1 cellular context compared by ENCODE assay signal in genomic region chr12:104478396-104479140, GRCh38.
TF ChIP-seq lines count a peak whose summit lies in the region.

No MANE protein-coding gene starts in this region.

TF ChIP-seq in K562, 482 proteins besides CTCF, POLR2A, EP300 and RAD21 (continued from another document and continues in another):
- TF ChIP-seq, protein P1, sequence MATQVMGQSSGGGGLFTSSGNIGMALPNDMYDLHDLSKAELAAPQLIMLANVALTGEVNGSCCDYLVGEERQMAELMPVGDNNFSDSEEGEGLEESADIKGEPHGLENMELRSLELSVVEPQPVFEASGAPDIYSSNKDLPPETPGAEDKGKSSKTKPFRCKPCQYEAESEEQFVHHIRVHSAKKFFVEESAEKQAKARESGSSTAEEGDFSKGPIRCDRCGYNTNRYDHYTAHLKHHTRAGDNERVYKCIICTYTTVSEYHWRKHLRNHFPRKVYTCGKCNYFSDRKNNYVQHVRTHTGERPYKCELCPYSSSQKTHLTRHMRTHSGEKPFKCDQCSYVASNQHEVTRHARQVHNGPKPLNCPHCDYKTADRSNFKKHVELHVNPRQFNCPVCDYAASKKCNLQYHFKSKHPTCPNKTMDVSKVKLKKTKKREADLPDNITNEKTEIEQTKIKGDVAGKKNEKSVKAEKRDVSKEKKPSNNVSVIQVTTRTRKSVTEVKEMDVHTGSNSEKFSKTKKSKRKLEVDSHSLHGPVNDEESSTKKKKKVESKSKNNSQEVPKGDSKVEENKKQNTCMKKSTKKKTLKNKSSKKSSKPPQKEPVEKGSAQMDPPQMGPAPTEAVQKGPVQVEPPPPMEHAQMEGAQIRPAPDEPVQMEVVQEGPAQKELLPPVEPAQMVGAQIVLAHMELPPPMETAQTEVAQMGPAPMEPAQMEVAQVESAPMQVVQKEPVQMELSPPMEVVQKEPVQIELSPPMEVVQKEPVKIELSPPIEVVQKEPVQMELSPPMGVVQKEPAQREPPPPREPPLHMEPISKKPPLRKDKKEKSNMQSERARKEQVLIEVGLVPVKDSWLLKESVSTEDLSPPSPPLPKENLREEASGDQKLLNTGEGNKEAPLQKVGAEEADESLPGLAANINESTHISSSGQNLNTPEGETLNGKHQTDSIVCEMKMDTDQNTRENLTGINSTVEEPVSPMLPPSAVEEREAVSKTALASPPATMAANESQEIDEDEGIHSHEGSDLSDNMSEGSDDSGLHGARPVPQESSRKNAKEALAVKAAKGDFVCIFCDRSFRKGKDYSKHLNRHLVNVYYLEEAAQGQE (CRISPR knock-in tag; IDR thresholded peaks at IDR 0.05; ENCODE audit: low read depth) = no peak
- TF ChIP-seq TCF3 (CRISPR knock-in tag; IDR thresholded peaks at IDR 0.05) (peak; percentile 25; the same call in 1 of the 2 replicates), ZNF507 (tag; conservative IDR thresholded peaks at IDR 0.05) (no peak), ATF7 (IDR thresholded peaks at IDR 0.05) (peak; percentile 9; the same call in 1 of the 2 replicates), DACH1 (IDR thresholded peaks at IDR 0.05; ENCODE audit: partially characterized antibody) (peak; percentile 53), CREM (IDR thresholded peaks at IDR 0.05; ENCODE audit: low read depth) (0 out of 2 replicates have a peak, but pooled peaks have one; percentile 32), RBBP5 (IDR thresholded peaks at IDR 0.05; ENCODE audit: borderline replicate concordance, insufficient read depth, low read length, poor library complexity, severe bottlenecking) (peak; percentile 62), MNT (conservative IDR thresholded peaks at IDR 0.05) (no peak), GATA2 (CRISPR knock-in tag; IDR thresholded peaks at IDR 0.05) (no peak), ZNF639 (CRISPR knock-in tag; conservative IDR thresholded peaks at IDR 0.05 in 1 of 2, IDR thresholded peaks at IDR 0.05 in 1 of 2) (peak in 1 of 2 experiments; percentile 22; a peak in 1 of 4 replicates), RBM39 (optimal IDR thresholded peaks at IDR 0.05; ENCODE audit: low read depth, low read length) (no peak), HNRNPK (IDR thresholded peaks at IDR 0.05; ENCODE audit: low read depth, low read length, poor library complexity, severe bottlenecking) (no peak), SRSF7 (optimal IDR thresholded peaks at IDR 0.05; ENCODE audit: low read depth, low read length) (no peak), ZNF644 (tag; IDR thresholded peaks at IDR 0.05; ENCODE audit: low read depth) (peak; percentile 62; the same call in 1 of the 2 replicates), SMAD4 (CRISPR knock-in tag; conservative IDR thresholded peaks at IDR 0.05) (peak; percentile 87), ZNF766 (CRISPR knock-in tag; conservative IDR thresholded peaks at IDR 0.05) (0 out of 2 replicates have a peak, but pooled peaks have one; percentile 14), GTF2F1 (IDR thresholded peaks at IDR 0.05; ENCODE audit: low read depth, low read length) (no peak), RNF2 (IDR thresholded peaks at IDR 0.05) (0 out of 2 replicates have a peak, but pooled peaks have one; percentile 32), PHB2 (IDR thresholded peaks at IDR 0.05; ENCODE audit: low read depth) (no peak), HDGF (IDR thresholded peaks at IDR 0.05) (0 out of 2 replicates have a peak, but pooled peaks have one; percentile 54), SMARCC2 (IDR thresholded peaks at IDR 0.05; ENCODE audit: low read depth) (0 out of 2 replicates have a peak, but pooled peaks have one; percentile 20), TEAD4 (IDR thresholded peaks at IDR 0.05; ENCODE audit: low read length) (peak; percentile 30; the same call in 1 of the 2 replicates), TEAD4 (CRISPR knock-in tag; IDR thresholded peaks at IDR 0.05; ENCODE audit: borderline replicate concordance) (no peak), SNIP1 (IDR thresholded peaks at IDR 0.05; ENCODE audit: low read depth) (no peak), NFRKB (IDR thresholded peaks at IDR 0.05; ENCODE audit: low read depth) (0 out of 2 replicates have a peak, but pooled peaks have one; percentile 37), MBD2 (IDR thresholded peaks at IDR 0.05; ENCODE audit: borderline replicate concordance, low read depth) (no peak; the same call in 1 of the 2 replicates), NFATC3 (IDR thresholded peaks at IDR 0.05) (no peak), TAF1 (IDR thresholded peaks at IDR 0.05; ENCODE audit: control insufficient read depth, extremely low read depth, insufficient read depth, low read length, severe bottlenecking) (peak; percentile 28), SRSF3 (IDR thresholded peaks at IDR 0.05; ENCODE audit: insufficient read depth, low read length) (no peak), U2AF2 (optimal IDR thresholded peaks at IDR 0.05; ENCODE audit: low read depth, low read length) (no peak), TEAD1 (CRISPR knock-in tag; IDR thresholded peaks at IDR 0.05) (no peak), TRIM28 (IDR thresholded peaks at IDR 0.05) (no peak), CAMTA2 (CRISPR knock-in tag; conservative IDR thresholded peaks at IDR 0.05) (0 out of 2 replicates have a peak, but pooled peaks have one; percentile 41), MTA3 (IDR thresholded peaks at IDR 0.05; ENCODE audit: borderline replicate concordance) (no peak), HCFC1 (IDR thresholded peaks at IDR 0.05; ENCODE audit: low read depth, low read length) (no peak), ZMIZ1 (IDR thresholded peaks at IDR 0.05; ENCODE audit: low read depth in 2 of 2, low read length in 2 of 2) (no peak), CTBP1 (IDR thresholded peaks at IDR 0.05; ENCODE audit: borderline replicate concordance) (0 out of 2 replicates have a peak, but pooled peaks have one; percentile 19), ELF4 (CRISPR knock-in tag; IDR thresholded peaks at IDR 0.05) (no peak), ILK (tag; IDR thresholded peaks at IDR 0.05; ENCODE audit: borderline replicate concordance, low read depth) (no peak)
- TF ChIP-seq, protein P2, sequence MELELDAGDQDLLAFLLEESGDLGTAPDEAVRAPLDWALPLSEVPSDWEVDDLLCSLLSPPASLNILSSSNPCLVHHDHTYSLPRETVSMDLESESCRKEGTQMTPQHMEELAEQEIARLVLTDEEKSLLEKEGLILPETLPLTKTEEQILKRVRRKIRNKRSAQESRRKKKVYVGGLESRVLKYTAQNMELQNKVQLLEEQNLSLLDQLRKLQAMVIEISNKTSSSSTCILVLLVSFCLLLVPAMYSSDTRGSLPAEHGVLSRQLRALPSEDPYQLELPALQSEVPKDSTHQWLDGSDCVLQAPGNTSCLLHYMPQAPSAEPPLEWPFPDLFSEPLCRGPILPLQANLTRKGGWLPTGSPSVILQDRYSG (tag; conservative IDR thresholded peaks at IDR 0.05; ENCODE audit: low read depth) = peak; percentile 45; the same call in 1 of the 2 replicates
- TF ChIP-seq, protein P3, sequence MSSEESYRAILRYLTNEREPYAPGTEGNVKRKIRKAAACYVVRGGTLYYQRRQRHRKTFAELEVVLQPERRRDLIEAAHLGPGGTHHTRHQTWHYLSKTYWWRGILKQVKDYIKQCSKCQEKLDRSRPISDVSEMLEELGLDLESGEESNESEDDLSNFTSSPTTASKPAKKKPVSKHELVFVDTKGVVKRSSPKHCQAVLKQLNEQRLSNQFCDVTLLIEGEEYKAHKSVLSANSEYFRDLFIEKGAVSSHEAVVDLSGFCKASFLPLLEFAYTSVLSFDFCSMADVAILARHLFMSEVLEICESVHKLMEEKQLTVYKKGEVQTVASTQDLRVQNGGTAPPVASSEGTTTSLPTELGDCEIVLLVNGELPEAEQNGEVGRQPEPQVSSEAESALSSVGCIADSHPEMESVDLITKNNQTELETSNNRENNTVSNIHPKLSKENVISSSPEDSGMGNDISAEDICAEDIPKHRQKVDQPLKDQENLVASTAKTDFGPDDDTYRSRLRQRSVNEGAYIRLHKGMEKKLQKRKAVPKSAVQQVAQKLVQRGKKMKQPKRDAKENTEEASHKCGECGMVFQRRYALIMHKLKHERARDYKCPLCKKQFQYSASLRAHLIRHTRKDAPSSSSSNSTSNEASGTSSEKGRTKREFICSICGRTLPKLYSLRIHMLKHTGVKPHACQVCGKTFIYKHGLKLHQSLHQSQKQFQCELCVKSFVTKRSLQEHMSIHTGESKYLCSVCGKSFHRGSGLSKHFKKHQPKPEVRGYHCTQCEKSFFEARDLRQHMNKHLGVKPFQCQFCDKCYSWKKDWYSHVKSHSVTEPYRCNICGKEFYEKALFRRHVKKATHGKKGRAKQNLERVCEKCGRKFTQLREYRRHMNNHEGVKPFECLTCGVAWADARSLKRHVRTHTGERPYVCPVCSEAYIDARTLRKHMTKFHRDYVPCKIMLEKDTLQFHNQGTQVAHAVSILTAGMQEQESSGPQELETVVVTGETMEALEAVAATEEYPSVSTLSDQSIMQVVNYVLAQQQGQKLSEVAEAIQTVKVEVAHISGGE (CRISPR knock-in tag; IDR thresholded peaks at IDR 0.05) = peak in 1 of 3 experiments; percentile 61; a peak in 1 of 6 replicates
- TF ChIP-seq, protein P4, sequence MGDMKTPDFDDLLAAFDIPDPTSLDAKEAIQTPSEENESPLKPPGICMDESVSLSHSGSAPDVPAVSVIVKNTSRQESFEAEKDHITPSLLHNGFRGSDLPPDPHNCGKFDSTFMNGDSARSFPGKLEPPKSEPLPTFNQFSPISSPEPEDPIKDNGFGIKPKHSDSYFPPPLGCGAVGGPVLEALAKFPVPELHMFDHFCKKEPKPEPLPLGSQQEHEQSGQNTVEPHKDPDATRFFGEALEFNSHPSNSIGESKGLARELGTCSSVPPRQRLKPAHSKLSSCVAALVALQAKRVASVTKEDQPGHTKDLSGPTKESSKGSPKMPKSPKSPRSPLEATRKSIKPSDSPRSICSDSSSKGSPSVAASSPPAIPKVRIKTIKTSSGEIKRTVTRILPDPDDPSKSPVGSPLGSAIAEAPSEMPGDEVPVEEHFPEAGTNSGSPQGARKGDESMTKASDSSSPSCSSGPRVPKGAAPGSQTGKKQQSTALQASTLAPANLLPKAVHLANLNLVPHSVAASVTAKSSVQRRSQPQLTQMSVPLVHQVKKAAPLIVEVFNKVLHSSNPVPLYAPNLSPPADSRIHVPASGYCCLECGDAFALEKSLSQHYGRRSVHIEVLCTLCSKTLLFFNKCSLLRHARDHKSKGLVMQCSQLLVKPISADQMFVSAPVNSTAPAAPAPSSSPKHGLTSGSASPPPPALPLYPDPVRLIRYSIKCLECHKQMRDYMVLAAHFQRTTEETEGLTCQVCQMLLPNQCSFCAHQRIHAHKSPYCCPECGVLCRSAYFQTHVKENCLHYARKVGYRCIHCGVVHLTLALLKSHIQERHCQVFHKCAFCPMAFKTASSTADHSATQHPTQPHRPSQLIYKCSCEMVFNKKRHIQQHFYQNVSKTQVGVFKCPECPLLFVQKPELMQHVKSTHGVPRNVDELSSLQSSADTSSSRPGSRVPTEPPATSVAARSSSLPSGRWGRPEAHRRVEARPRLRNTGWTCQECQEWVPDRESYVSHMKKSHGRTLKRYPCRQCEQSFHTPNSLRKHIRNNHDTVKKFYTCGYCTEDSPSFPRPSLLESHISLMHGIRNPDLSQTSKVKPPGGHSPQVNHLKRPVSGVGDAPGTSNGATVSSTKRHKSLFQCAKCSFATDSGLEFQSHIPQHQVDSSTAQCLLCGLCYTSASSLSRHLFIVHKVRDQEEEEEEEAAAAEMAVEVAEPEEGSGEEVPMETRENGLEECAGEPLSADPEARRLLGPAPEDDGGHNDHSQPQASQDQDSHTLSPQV (IDR thresholded peaks at IDR 0.05) = peak; percentile 49
- TF ChIP-seq, protein P5, sequence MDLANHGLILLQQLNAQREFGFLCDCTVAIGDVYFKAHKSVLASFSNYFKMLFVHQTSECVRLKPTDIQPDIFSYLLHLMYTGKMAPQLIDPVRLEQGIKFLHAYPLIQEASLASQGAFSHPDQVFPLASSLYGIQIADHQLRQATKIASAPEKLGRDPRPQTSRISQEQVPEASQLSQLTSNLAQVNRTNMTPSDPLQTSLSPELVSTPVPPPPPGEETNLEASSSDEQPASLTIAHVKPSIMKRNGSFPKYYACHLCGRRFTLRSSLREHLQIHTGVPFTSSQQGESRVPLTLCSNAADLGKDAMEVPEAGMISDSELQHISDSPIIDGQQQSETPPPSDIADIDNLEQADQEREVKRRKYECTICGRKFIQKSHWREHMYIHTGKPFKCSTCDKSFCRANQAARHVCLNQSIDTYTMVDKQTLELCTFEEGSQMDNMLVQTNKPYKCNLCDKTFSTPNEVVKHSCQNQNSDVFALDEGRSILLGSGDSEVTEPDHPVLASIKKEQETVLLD (IDR thresholded peaks at IDR 0.05) = no peak
